1 cellular context compared by ENCODE assay signal in genomic region chr19:574658-575526, GRCh38.
TF ChIP-seq lines count a peak whose summit lies in the region.

No MANE protein-coding gene starts in this region.

TF ChIP-seq in H1, 55 proteins besides CTCF, POLR2A, EP300 and RAD21:
- TF ChIP-seq, protein P1, sequence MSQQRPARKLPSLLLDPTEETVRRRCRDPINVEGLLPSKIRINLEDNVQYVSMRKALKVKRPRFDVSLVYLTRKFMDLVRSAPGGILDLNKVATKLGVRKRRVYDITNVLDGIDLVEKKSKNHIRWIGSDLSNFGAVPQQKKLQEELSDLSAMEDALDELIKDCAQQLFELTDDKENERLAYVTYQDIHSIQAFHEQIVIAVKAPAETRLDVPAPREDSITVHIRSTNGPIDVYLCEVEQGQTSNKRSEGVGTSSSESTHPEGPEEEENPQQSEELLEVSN (IDR thresholded peaks at IDR 0.05) = no peak
- TF ChIP-seq RFX5 (IDR thresholded peaks at IDR 0.05; ENCODE audit: borderline replicate concordance, low read depth, low read length) (no peak), SP4 (IDR thresholded peaks at IDR 0.05; ENCODE audit: low read length) (no peak), EGR1 (IDR thresholded peaks at IDR 0.05; ENCODE audit: borderline replicate concordance, low read depth, low read length) (no peak), TAF7 (optimal IDR thresholded peaks at IDR 0.05; ENCODE audit: borderline replicate concordance, low read depth, low read length) (no peak), CBX8 (IDR thresholded peaks at IDR 0.05; ENCODE audit: borderline replicate concordance, low read depth, low read length) (no peak), RBBP5 (IDR thresholded peaks at IDR 0.05; ENCODE audit: borderline replicate concordance, low read depth, low read length) (no peak), HDAC6 (IDR thresholded peaks at IDR 0.05; ENCODE audit: low read depth, low read length) (no peak)
- TF ChIP-seq, protein P2, sequence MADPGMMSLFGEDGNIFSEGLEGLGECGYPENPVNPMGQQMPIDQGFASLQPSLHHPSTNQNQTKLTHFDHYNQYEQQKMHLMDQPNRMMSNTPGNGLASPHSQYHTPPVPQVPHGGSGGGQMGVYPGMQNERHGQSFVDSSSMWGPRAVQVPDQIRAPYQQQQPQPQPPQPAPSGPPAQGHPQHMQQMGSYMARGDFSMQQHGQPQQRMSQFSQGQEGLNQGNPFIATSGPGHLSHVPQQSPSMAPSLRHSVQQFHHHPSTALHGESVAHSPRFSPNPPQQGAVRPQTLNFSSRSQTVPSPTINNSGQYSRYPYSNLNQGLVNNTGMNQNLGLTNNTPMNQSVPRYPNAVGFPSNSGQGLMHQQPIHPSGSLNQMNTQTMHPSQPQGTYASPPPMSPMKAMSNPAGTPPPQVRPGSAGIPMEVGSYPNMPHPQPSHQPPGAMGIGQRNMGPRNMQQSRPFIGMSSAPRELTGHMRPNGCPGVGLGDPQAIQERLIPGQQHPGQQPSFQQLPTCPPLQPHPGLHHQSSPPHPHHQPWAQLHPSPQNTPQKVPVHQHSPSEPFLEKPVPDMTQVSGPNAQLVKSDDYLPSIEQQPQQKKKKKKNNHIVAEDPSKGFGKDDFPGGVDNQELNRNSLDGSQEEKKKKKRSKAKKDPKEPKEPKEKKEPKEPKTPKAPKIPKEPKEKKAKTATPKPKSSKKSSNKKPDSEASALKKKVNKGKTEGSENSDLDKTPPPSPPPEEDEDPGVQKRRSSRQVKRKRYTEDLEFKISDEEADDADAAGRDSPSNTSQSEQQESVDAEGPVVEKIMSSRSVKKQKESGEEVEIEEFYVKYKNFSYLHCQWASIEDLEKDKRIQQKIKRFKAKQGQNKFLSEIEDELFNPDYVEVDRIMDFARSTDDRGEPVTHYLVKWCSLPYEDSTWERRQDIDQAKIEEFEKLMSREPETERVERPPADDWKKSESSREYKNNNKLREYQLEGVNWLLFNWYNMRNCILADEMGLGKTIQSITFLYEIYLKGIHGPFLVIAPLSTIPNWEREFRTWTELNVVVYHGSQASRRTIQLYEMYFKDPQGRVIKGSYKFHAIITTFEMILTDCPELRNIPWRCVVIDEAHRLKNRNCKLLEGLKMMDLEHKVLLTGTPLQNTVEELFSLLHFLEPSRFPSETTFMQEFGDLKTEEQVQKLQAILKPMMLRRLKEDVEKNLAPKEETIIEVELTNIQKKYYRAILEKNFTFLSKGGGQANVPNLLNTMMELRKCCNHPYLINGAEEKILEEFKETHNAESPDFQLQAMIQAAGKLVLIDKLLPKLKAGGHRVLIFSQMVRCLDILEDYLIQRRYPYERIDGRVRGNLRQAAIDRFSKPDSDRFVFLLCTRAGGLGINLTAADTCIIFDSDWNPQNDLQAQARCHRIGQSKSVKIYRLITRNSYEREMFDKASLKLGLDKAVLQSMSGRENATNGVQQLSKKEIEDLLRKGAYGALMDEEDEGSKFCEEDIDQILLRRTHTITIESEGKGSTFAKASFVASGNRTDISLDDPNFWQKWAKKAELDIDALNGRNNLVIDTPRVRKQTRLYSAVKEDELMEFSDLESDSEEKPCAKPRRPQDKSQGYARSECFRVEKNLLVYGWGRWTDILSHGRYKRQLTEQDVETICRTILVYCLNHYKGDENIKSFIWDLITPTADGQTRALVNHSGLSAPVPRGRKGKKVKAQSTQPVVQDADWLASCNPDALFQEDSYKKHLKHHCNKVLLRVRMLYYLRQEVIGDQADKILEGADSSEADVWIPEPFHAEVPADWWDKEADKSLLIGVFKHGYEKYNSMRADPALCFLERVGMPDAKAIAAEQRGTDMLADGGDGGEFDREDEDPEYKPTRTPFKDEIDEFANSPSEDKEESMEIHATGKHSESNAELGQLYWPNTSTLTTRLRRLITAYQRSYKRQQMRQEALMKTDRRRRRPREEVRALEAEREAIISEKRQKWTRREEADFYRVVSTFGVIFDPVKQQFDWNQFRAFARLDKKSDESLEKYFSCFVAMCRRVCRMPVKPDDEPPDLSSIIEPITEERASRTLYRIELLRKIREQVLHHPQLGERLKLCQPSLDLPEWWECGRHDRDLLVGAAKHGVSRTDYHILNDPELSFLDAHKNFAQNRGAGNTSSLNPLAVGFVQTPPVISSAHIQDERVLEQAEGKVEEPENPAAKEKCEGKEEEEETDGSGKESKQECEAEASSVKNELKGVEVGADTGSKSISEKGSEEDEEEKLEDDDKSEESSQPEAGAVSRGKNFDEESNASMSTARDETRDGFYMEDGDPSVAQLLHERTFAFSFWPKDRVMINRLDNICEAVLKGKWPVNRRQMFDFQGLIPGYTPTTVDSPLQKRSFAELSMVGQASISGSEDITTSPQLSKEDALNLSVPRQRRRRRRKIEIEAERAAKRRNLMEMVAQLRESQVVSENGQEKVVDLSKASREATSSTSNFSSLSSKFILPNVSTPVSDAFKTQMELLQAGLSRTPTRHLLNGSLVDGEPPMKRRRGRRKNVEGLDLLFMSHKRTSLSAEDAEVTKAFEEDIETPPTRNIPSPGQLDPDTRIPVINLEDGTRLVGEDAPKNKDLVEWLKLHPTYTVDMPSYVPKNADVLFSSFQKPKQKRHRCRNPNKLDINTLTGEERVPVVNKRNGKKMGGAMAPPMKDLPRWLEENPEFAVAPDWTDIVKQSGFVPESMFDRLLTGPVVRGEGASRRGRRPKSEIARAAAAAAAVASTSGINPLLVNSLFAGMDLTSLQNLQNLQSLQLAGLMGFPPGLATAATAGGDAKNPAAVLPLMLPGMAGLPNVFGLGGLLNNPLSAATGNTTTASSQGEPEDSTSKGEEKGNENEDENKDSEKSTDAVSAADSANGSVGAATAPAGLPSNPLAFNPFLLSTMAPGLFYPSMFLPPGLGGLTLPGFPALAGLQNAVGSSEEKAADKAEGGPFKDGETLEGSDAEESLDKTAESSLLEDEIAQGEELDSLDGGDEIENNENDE (IDR thresholded peaks at IDR 0.05; ENCODE audit: insufficient replicate concordance, low read length) = no peak
TF ChIP-seq in H1: peak in this region for 0.
